Comparison of ENCODE assay signal across 3 cellular contexts in genomic region chr1:1468196-1468985, GRCh38. TPM values are rescaled to one million over a fixed set of nuclear protein-coding genes. Genes with fewer than 3 reads are reported as not detected.
"Had no signal": no experiment of that assay in that cellular context is flagged by ENCODE, and none has a peak within 500 bp of the region (broad histone marks: within the 10 kb centered on the region; RNA-seq: fewer than 3 reads in every experiment).

No MANE protein-coding gene starts in this region.

RNA-seq across cellular contexts. Expression of gene ATAD3C, which starts 18.9 kb away (rescaled TPM):
- total RNA-seq: GM23248, H4 had no signal

RNA-seq across cellular contexts. Expression of gene ANKRD65, which starts 47.3 kb away (rescaled TPM):
- total RNA-seq: H4, H7 had no signal
